ENCODE assay signal across 14 cellular contexts in genomic region chr4:152099555-152099954, GRCh38.
DNase-seq lines count a peak whose midpoint lies in the region; ATAC-seq and TF ChIP-seq lines count a peak whose summit lies in the region.
"Had no signal": no experiment of that assay in that cellular context is flagged by ENCODE, and none has a peak within 500 bp of the region (broad histone marks: within the 10 kb centered on the region; RNA-seq: fewer than 3 reads in every experiment).

No MANE protein-coding gene starts in this region.

- TF ChIP-seq CTCF in WERI-Rb-1 (IDR thresholded peaks at IDR 0.05; ENCODE audit: low read depth, low read length) (peak; percentile 42), PC-9 (conservative IDR thresholded peaks at IDR 0.05) (no peak)

- H3K27ac ChIP-seq in BLaER1, result peak overlapping the region; percentile 75
- H3K27ac ChIP-seq in WERI-Rb-1, result no peak overlapping the region
- H3K27ac ChIP-seq in PC-9, result no peak overlapping the region
- H3K27ac ChIP-seq: gastrocnemius medialis had no signal

- no peak for ATAC-seq in memory B cell (ENCODE audit: low read depth)
- ATAC-seq: gastrocnemius medialis had no signal

- H3K4me1 Mint-ChIP-seq in memory B cell, result peaks cover 25% of the 10 kb centered on the region

- no peaks in the 10 kb centered on the region for H3K36me3 Mint-ChIP-seq in memory B cell

- intact Hi-C loops in PC-9 (cut with micrococcal nuclease; ENCODE audit: unreplicated experiment), result no loop called here

- peak overlapping the region; percentile 81 for H3K27ac Mint-ChIP-seq in memory B cell

- POLR2A ChIA-PET in PC-9 (lab: Charles Lee; ENCODE audit: unreplicated experiment), result no interaction called here

- H3K27me3 ChIP-seq in BLaER1 (no peaks in the 10 kb centered on the region), WERI-Rb-1 (ENCODE audit: insufficient read depth, low read depth, severe bottlenecking) (peaks cover 83% of the 10 kb centered on the region), PC-9 (ENCODE audit: insufficient read depth, low read depth) (no peaks in the 10 kb centered on the region)
- H3K27me3 ChIP-seq: gastrocnemius medialis had no signal

- peaks cover 3% of the 10 kb centered on the region; the same call in 1 of the 2 replicates for H3K9me3 ChIP-seq in BLaER1
- H3K9me3 ChIP-seq in WERI-Rb-1 (ENCODE audit: severe bottlenecking), result no peaks in the 10 kb centered on the region
- no peaks in the 10 kb centered on the region for H3K9me3 ChIP-seq in PC-9 (ENCODE audit: insufficient read depth, low read depth)
- H3K9me3 ChIP-seq: gastrocnemius medialis, mucosa of descending colon had no signal

- peak overlapping the region; percentile 28 for H3K4me3 Mint-ChIP-seq in memory B cell

- H3K36me3 ChIP-seq in BLaER1 (no peaks in the 10 kb centered on the region), WERI-Rb-1 (no peaks in the 10 kb centered on the region), PC-9 (ENCODE audit: low read depth) (no peaks in the 10 kb centered on the region)
- H3K36me3 ChIP-seq: gastrocnemius medialis had no signal

- H3K4me1 ChIP-seq in BLaER1 (peaks cover 100% of the 10 kb centered on the region), PC-9 (replicated peaks; ENCODE audit: insufficient read depth) (peaks cover 29% of the 10 kb centered on the region)
- H3K4me1 ChIP-seq: gastrocnemius medialis had no signal

- H3K9me3 Mint-ChIP-seq in memory B cell, result peaks cover 6% of the 10 kb centered on the region

- H3K9me2 ChIP-seq in PC-9 (ENCODE audit: insufficient read depth), result no peaks in the 10 kb centered on the region

- CTCF ChIA-PET in PC-9 (lab: Charles Lee), result no interaction called here

- BruUV-seq in PC-9 (replicated peaks; lab: Mats Ljungman, UMichigan), result no TSS peak

- H3F3A ChIP-seq in PC-9 (ENCODE audit: insufficient read depth, low read depth), result 0 out of 2 replicates have a peak, but pooled peaks cover 4% of the 10 kb centered on the region

- DNase-seq in ELR (ENCODE audit: low read depth), result peak; percentile 3
- DNase-seq in WERI-Rb-1, result no peak
- DNase-seq in memory B cell (ENCODE audit: low spot score in 2 of 2), result no peak
- no peak for DNase-seq in PC-9
- DNase-seq in ecto neural progenitor cell (ENCODE audit: low spot score), result no peak
- DNase-seq in NCI-H345 (lab: John Stamatoyannopoulos, UW), result no peak
- DNase-seq: activated CD4-positive, alpha-beta T cell treated with anti-CD3 and anti-CD28 coated beads for 48 hours; effector CD8-positive, alpha-beta T cell; gastrocnemius medialis; islet precursor cell; mucosa of descending colon; stimulated activated CD4-positive, alpha-beta T cell treated with anti-CD3 and anti-CD28 coated beads, Interleukin-4, amount 100 ng/mL, for 4 hours; SW 1271 had no signal

- H3K4me2 ChIP-seq in BLaER1 (peak overlapping the region; percentile 70), PC-9 (no peak overlapping the region)

- H3K79me2 ChIP-seq in PC-9 (ENCODE audit: low read depth), result no peaks in the 10 kb centered on the region

- no peak overlapping the region for H3K9ac ChIP-seq in BLaER1

- H2AFZ ChIP-seq in PC-9, result no peak overlapping the region

- no peaks in the 10 kb centered on the region for H4K20me1 ChIP-seq in BLaER1
- no peaks in the 10 kb centered on the region for H4K20me1 ChIP-seq in PC-9 (ENCODE audit: insufficient read depth)

- H3K27me3 Mint-ChIP-seq in memory B cell, result no peaks in the 10 kb centered on the region

- H3K4me3 ChIP-seq in BLaER1, result no peak overlapping the region
- H3K4me3 ChIP-seq in WERI-Rb-1 (ENCODE audit: low read depth, low read length), result no peak overlapping the region
- H3K4me3 ChIP-seq in PC-9, result no peak overlapping the region
- H3K4me3 ChIP-seq: gastrocnemius medialis, mucosa of descending colon had no signal
